ENCODE assay signal across 9 cellular contexts in the genomic region with DNA sequence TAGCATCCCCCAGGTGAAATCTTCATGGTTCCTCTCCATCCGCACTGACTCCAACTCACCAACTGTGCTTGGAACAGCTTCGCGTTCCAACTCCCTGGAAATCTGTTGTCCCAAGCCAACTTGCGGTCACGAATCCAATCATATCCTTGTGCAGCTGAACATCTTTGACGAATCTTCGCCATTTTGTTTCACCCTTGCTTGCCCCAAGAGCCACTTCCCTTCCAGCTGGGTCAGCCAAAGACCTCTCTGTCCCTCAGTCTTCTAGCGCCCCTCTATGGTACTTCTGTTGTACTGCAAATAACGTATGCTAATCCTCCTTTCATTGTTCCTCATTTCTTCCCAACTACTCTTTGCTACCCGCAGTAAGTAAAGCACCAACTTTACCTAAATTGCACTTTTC.
DNase-seq lines count a peak whose midpoint lies in the region; ATAC-seq lines count a peak whose summit lies in the region.
"Had no signal": no experiment of that assay in that cellular context is flagged by ENCODE, and none has a peak within 500 bp of the region (broad histone marks: within the 10 kb centered on the region; RNA-seq: fewer than 3 reads in every experiment).

No MANE protein-coding gene starts in this region.

- H2BK12ac ChIP-seq in neuronal stem cell (ENCODE audit: low read length): no peak overlapping the region

- H3K36me3 Mint-ChIP-seq in naive thymus-derived CD8-positive, alpha-beta T cell: peaks cover 0 to 20% (median 0%) of the 10 kb centered on the region in 3 donors

- no peaks in the 10 kb centered on the region for H3K9me3 ChIP-seq in neuronal stem cell (replicated peaks in 1 of 2; ENCODE audit: control insufficient read depth in 2 of 2, insufficient read depth in 1 of 2, low read depth in 1 of 2, low read length in 2 of 2)

- WGBS in neuronal stem cell (ENCODE audit: extremely low coverage in 2 of 2, insufficient read length in 2 of 2, insufficient replicate concordance in 1 of 2), 2 donors: no CpG with 5 or more reads among the region's 10 CpGs

- H4K8ac ChIP-seq in neuronal stem cell (ENCODE audit: low read depth, low read length): no peak overlapping the region

- no peak overlapping the region for H3K4me2 ChIP-seq in neuronal stem cell (ENCODE audit: insufficient read depth, low read length, poor library complexity, severe bottlenecking)

- no peak overlapping the region for H3K4ac ChIP-seq in neuronal stem cell (ENCODE audit: low read length)

- no peak overlapping the region for H3K4me3 ChIP-seq in neuronal stem cell (ENCODE audit: low read length in 2 of 2)

- no peak overlapping the region for H4K91ac ChIP-seq in neuronal stem cell (ENCODE audit: low read depth, low read length, poor library complexity)

- H3K23ac ChIP-seq in neuronal stem cell (ENCODE audit: low read depth, low read length, poor library complexity): no peak overlapping the region

- no peak overlapping the region for H2BK5ac ChIP-seq in neuronal stem cell (ENCODE audit: low read length)

- H3K9ac ChIP-seq in neuronal stem cell (ENCODE audit: low read depth, low read length, poor library complexity): no peak overlapping the region

- POLR2A ChIA-PET in naive thymus-derived CD8-positive, alpha-beta T cell (lab: Charles Lee): no interaction called here

- DNase-seq in DMS 273 (lab: John Stamatoyannopoulos, UW; ENCODE audit: unreplicated experiment) (peak; percentile 14), DMS 273 treated with DMSO at 0.1 percent for 48 hours (lab: John Stamatoyannopoulos, UW) (no peak), MV-4-11 (lab: John Stamatoyannopoulos, UW) (peak; percentile 78), dermis blood vessel endothelial cell (peak; percentile 73), neuronal stem cell (ENCODE audit: low spot score) (peak; percentile 30), NCI-H510A (lab: John Stamatoyannopoulos, UW) (no peak), NCI-H2196 treated with DMSO at 0.1 percent for 48 hours (lab: John Stamatoyannopoulos, UW; ENCODE audit: unreplicated experiment) (no peak)
- DNase-seq in naive thymus-derived CD8-positive, alpha-beta T cell: no peak

- no peak overlapping the region for H3K14ac ChIP-seq in neuronal stem cell (ENCODE audit: low read length)

- H2AK5ac ChIP-seq in neuronal stem cell (ENCODE audit: low read depth, low read length): no peak overlapping the region

- no peaks in the 10 kb centered on the region for H3K4me1 Mint-ChIP-seq in naive thymus-derived CD8-positive, alpha-beta T cell

- no peak for ATAC-seq in naive thymus-derived CD8-positive, alpha-beta T cell
- ATAC-seq: activated naive CD4-positive, alpha-beta T cell treated with anti-CD3 and anti-CD28 coated beads, Interleukin-2, amount 50 U/mL, for 72 hours had no signal

- H2AFZ ChIP-seq in neuronal stem cell (ENCODE audit: low read length): peak overlapping the region; percentile 51

- H3K18ac ChIP-seq in neuronal stem cell (ENCODE audit: low read length): no peak overlapping the region

- H3K27ac ChIP-seq in neuronal stem cell (replicated peaks; ENCODE audit: low read length): no peak overlapping the region

- H2BK120ac ChIP-seq in neuronal stem cell (ENCODE audit: low read depth, low read length): no peak overlapping the region

- no peaks in the 10 kb centered on the region for H3K4me1 ChIP-seq in neuronal stem cell (ENCODE audit: control insufficient read depth in 2 of 2, insufficient read depth in 1 of 2, low read depth in 1 of 2, low read length in 2 of 2)

- no peak overlapping the region for H2BK15ac ChIP-seq in neuronal stem cell (ENCODE audit: low read length)

- H3K79me1 ChIP-seq in neuronal stem cell (ENCODE audit: low read depth, low read length): no peaks in the 10 kb centered on the region

- H3K27me3 ChIP-seq in neuronal stem cell (ENCODE audit: control insufficient read depth in 3 of 3, insufficient read depth in 3 of 3, low read depth in 1 of 3, low read length in 3 of 3): no peaks in the 10 kb centered on the region

- H3K27ac Mint-ChIP-seq in naive thymus-derived CD8-positive, alpha-beta T cell: no peak overlapping the region
- H3K27ac Mint-ChIP-seq: activated naive CD4-positive, alpha-beta T cell treated with anti-CD3 and anti-CD28 coated beads, Interleukin-2, amount 50 U/mL, for 72 hours had no signal

- peaks cover 3 to 14% (median 6%) of the 10 kb centered on the region in 5 donors for H3K27me3 Mint-ChIP-seq in naive thymus-derived CD8-positive, alpha-beta T cell

- H3K9me3 Mint-ChIP-seq in naive thymus-derived CD8-positive, alpha-beta T cell: peaks cover 0 to 20% (median 9%) of the 10 kb centered on the region in 9 donors

- no peak overlapping the region for H3K4me3 Mint-ChIP-seq in naive thymus-derived CD8-positive, alpha-beta T cell

- H3K36me3 ChIP-seq in neuronal stem cell (replicated peaks in 1 of 2; ENCODE audit: control insufficient read depth in 2 of 2, insufficient read depth in 2 of 2, low read length in 2 of 2): no peaks in the 10 kb centered on the region

Comparison
In these comparisons a context has a peak if more than half of its experiments do, and no peak if none do; other contexts are left out.
1. DNase-seq: peak in DMS 273 (single experiment), MV-4-11 (single experiment), dermis blood vessel endothelial cell (single experiment) and neuronal stem cell (single experiment); none in DMS 273 treated with DMSO at 0.1 percent for 48 hours (single experiment), NCI-H510A (single experiment), NCI-H2196 treated with DMSO at 0.1 percent for 48 hours (single experiment) and naive thymus-derived CD8-positive, alpha-beta T cell (0 of 10).